ENCODE assay signal across 31 cellular contexts in the genomic region with DNA sequence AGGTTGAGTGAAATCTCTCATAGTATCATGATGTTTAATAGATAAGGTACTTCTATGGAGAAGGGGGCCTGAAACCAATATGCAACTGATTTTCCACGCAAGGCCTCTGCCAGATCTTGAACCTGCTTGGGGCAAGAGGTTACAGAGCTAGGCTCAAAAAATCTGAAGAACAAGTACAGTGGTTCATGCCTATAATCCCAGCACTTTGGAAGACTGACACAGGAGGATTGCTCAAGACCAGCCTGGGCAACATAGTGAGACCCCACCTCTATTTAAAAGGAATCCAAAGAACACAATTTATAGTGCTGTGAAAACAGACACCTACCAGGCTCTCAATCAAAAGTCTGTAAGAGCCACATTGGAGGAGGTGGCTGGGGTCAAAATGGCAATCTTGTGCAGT.
"Had no signal": no experiment of that assay in that cellular context is flagged by ENCODE, and none has a peak within 500 bp of the region (broad histone marks: within the 10 kb centered on the region; RNA-seq: fewer than 3 reads in every experiment).

No MANE protein-coding gene starts in this region.

- H3K36me3 ChIP-seq: ovary had no signal

- H3K79me2 ChIP-seq: parathyroid adenoma had no signal

- H3K4me2 ChIP-seq: smooth muscle cell had no signal

- H3K4me1 ChIP-seq: parathyroid adenoma, psoas muscle, spleen, stomach, thyroid gland, tibial nerve, upper lobe of left lung, vagina had no signal

- H3K27ac ChIP-seq: ovary, parathyroid adenoma, psoas muscle, skin epidermis, spleen, stomach, thoracic aorta, thyroid gland, tibial nerve, upper lobe of left lung, vagina had no signal

- ATAC-seq: naive thymus-derived CD8-positive, alpha-beta T cell; natural killer cell treated with Interleukin-12 subunit alpha and Interleukin-12 subunit beta and Interleukin-15 and Interleukin-18, amount 100 ng/mL, for 72 hours; psoas muscle; right cardiac atrium; sciatic nerve; stimulated activated memory B cell treated with anti-CD40 and anti-IgM and Interleukin-4, amounts not matched to agents 10 μg/mL and 1 μg/mL and 100 μg/mL, for 72 hours had no signal

- H3K4me1 Mint-ChIP-seq: nephron progenitor cell, neural crest cell had no signal

- H2AFZ ChIP-seq: parathyroid adenoma had no signal

- H3K9ac ChIP-seq: parathyroid adenoma had no signal

- H3K27me3 Mint-ChIP-seq: naive thymus-derived CD8-positive, alpha-beta T cell; natural killer cell treated with Interleukin-12 subunit alpha and Interleukin-12 subunit beta and Interleukin-15 and Interleukin-18, amount 100 ng/mL, for 72 hours; progenitor cell of endocrine pancreas; stimulated activated memory B cell treated with anti-CD40 and anti-IgM and Interleukin-4, amounts not matched to agents 10 μg/mL and 1 μg/mL and 100 μg/mL, for 72 hours; stimulated activated naive CD8-positive, alpha-beta T cell treated with anti-CD3 and anti-CD28 coated beads, Interleukin-15, Interleukin-2, amounts not matched to agents 100 ng/mL and 50 ng/mL, for 24 hours had no signal

- DNase-seq: naive thymus-derived CD8-positive, alpha-beta T cell; nephron progenitor cell; occipital lobe; ovary; posterior cingulate gyrus; psoas muscle; right cardiac atrium; spleen; stimulated activated CD4-positive, alpha-beta T cell treated with anti-CD3 and anti-CD28 coated beads, Interleukin-12 subunit alpha, Interleukin-12 subunit beta, amount 100 ng/mL, for 4 hours; stimulated activated CD4-positive, alpha-beta T cell treated with anti-CD3 and anti-CD28 coated beads, Interleukin-1b, Interleukin-23, amount 100 ng/mL, for 48 hours; stimulated activated CD4-positive, alpha-beta T cell treated with anti-CD3 and anti-CD28 coated beads, Interleukin-4, amount 100 ng/mL, for 1 hour; stimulated activated CD4-positive, alpha-beta T cell treated with anti-CD3 and anti-CD28 coated beads, Interleukin-4, amount 100 ng/mL, for 4 hours; stimulated activated CD8-positive, alpha-beta memory T cell treated with anti-CD3 and anti-CD28 coated beads, Interleukin-4, amount 100 ng/mL, for 48 hours; stimulated activated naive CD4-positive, alpha-beta T cell treated with Interleukin-2 at 50 U/mL for 16 hours; stomach; thyroid gland; trophoblast cell; upper lobe of left lung had no signal

- H3K9me3 Mint-ChIP-seq: natural killer cell treated with Interleukin-12 subunit alpha and Interleukin-12 subunit beta and Interleukin-15 and Interleukin-18, amount 100 ng/mL, for 72 hours; stimulated activated memory B cell treated with anti-CD40 and anti-IgM and Interleukin-4, amounts not matched to agents 10 μg/mL and 1 μg/mL and 100 μg/mL, for 72 hours; stimulated activated naive CD8-positive, alpha-beta T cell treated with anti-CD3 and anti-CD28 coated beads, Interleukin-15, Interleukin-2, amounts not matched to agents 100 ng/mL and 50 ng/mL, for 24 hours had no signal

- H3K9me3 ChIP-seq: ovary, psoas muscle, stomach, thoracic aorta, thyroid gland, tibial nerve, upper lobe of left lung, vagina had no signal

- H3K4me3 ChIP-seq: ovary, psoas muscle, skin epidermis, smooth muscle cell, spleen, stomach, thoracic aorta, thyroid gland, tibial nerve, upper lobe of left lung, vagina had no signal

- H3K4me3 Mint-ChIP-seq: naive thymus-derived CD8-positive, alpha-beta T cell; natural killer cell treated with Interleukin-12 subunit alpha and Interleukin-12 subunit beta and Interleukin-15 and Interleukin-18, amount 100 ng/mL, for 72 hours; nephron progenitor cell; neural crest cell; stimulated activated memory B cell treated with anti-CD40 and anti-IgM and Interleukin-4, amounts not matched to agents 10 μg/mL and 1 μg/mL and 100 μg/mL, for 72 hours; stimulated activated naive CD8-positive, alpha-beta T cell treated with anti-CD3 and anti-CD28 coated beads, Interleukin-15, Interleukin-2, amounts not matched to agents 100 ng/mL and 50 ng/mL, for 24 hours had no signal

- H3K27ac Mint-ChIP-seq: natural killer cell treated with Interleukin-12 subunit alpha and Interleukin-12 subunit beta and Interleukin-15 and Interleukin-18, amount 100 ng/mL, for 72 hours; progenitor cell of endocrine pancreas; stimulated activated memory B cell treated with anti-CD40 and anti-IgM and Interleukin-4, amounts not matched to agents 10 μg/mL and 1 μg/mL and 100 μg/mL, for 72 hours; stimulated activated naive CD8-positive, alpha-beta T cell treated with anti-CD3 and anti-CD28 coated beads, Interleukin-15, Interleukin-2, amounts not matched to agents 100 ng/mL and 50 ng/mL, for 24 hours had no signal

- FAIRE-seq: urothelium cell line had no signal

- H3K27me3 ChIP-seq: ovary, spleen, stomach, thyroid gland, tibial nerve, upper lobe of left lung, vagina had no signal
